Comparison of ENCODE assay signal across 1 cellular context in the genomic region with DNA sequence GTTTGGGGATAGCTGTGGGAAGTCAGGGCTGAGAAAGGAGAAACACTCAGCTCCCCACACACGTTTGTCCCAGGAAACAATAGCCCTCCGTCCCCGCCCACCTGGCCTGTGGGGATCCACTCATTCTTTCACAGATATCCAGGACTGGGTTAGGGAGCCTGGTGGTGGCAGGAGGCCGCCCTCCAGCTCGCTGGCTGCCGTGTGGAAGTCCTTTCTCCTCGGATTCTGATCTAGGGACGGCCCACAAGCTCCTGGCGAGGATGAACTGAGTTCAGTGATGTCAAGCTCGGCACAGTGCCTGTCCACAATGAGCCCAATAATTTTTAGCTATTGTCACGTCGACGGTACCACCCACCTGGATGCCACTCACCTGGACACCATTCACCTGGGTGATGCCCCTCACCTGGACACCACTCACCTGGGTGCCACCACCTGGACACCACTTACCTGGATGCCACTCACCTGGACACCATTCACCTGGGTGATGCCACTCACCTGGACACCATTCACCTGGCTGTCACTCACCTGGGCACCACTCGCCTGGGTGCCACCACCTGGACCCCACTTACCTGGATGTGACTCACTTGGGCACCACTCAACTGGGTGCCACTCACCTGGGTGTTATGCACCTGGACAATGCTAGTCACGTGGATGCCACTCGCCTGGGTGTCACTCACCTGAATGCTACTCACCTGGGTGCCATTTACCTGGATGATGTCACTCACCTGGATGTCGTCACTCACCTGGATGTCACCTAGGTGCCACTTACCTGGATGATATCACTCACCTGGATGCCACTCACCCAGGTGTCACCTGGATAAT.
TF ChIP-seq lines count a peak whose summit lies in the region.

No MANE protein-coding gene starts in this region.

TF ChIP-seq in HEK293, 187 proteins besides CTCF, POLR2A, EP300 and RAD21 (continued from another document):
- TF ChIP-seq ZNF558 (tag by site-specific recombination; IDR thresholded peaks at IDR 0.05): no peak
- TF ChIP-seq ZNF23 (tag by site-specific recombination; IDR thresholded peaks at IDR 0.05; ENCODE audit: borderline replicate concordance): no peak
